In the genomic region with DNA sequence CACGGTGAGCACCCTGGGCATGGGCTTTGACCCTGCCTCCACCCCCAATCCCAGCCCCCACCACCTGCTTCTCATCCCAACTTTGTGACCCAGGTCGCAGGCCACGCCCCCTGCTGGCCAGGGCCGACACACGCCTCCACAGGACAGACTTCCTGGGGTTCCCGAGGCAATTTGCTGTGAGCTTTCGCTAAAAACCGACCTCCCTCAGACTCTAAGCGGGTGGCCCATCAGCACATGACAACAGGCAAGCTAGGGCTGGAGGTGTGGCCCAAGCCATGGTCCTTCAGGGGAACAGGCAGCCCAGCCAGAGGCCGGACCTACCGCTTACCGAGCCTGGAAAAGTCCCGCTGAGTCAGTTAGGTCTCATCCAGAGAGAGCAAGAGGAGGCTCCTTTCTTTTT, we compare ENCODE assay signal across 8 cellular contexts. TPM values are rescaled to one million over a fixed set of nuclear protein-coding genes. Genes with fewer than 3 reads are reported as not detected.
DNase-seq lines count a peak whose midpoint lies in the region; ATAC-seq and TF ChIP-seq lines count a peak whose summit lies in the region.

No MANE protein-coding gene starts in this region.

- WGBS in smooth muscle cell (ENCODE audit: low lambda C conversion rate), result 7% methylated on average over 12 of the region's 13 CpGs
- 15 to 30% methylated on average over 5 to 7 of the region's 13 CpGs for WGBS in esophagus squamous epithelium, 2 donors

- ATAC-seq in GM18909 (IDR thresholded peaks at IDR 0.05; ENCODE audit: poor library complexity, unreplicated experiment), result peak; percentile 60
- ATAC-seq in GM19395 (IDR thresholded peaks at IDR 0.05; ENCODE audit: unreplicated experiment), result no peak

- BruUV-seq in A673 (replicated peaks; lab: Mats Ljungman, UMichigan), result no TSS peak

- H4K20me1 ChIP-seq in smooth muscle cell (ENCODE audit: low read depth), result no peaks in the 10 kb centered on the region

- H3K4me3 ChIP-seq in A673 (ENCODE audit: low read depth, low read length, poor library complexity, severe bottlenecking) (no peak overlapping the region), SJCRH30 (no peak overlapping the region), smooth muscle cell (no peak overlapping the region), esophagus squamous epithelium (no peak overlapping the region)

- no peaks in the 10 kb centered on the region for H3K79me2 ChIP-seq in smooth muscle cell (ENCODE audit: low read depth)

- intact Hi-C loops in A673 (cut with micrococcal nuclease; ENCODE audit: unreplicated experiment) (no loop called here), esophagus squamous epithelium (cut with DNase I) (no loop called here)

- CTCF ChIA-PET in A673 (lab: Charles Lee), result no interaction called here

- no peak overlapping the region for H3K4me2 ChIP-seq in smooth muscle cell

- peak; percentile 66 for TF ChIP-seq CTCF in A673 (conservative IDR thresholded peaks at IDR 0.05; ENCODE audit: low read depth, low read length)
- peak; percentile 59 for TF ChIP-seq CTCF in smooth muscle cell (IDR thresholded peaks at IDR 0.05; ENCODE audit: borderline replicate concordance, insufficient read depth, poor library complexity, severe bottlenecking)
- TF ChIP-seq CTCF in esophagus squamous epithelium (IDR thresholded peaks at IDR 0.05), result peak in 3 of 6 experiments; percentile 17 to 33 (median 30)

- H3K27me3 ChIP-seq in A673 (replicated peaks; ENCODE audit: insufficient read depth, low read depth, low read length, poor library complexity) (peaks cover 2% of the 10 kb centered on the region), SJCRH30 (no peaks in the 10 kb centered on the region; the same call in none of the 2 replicates), smooth muscle cell (ENCODE audit: low read depth) (peaks cover 29% of the 10 kb centered on the region), esophagus squamous epithelium (peaks cover 0 to 96% (median 0%) of the 10 kb centered on the region in 4 donors)

- no peaks in the 10 kb centered on the region for H3K4me1 ChIP-seq in A673 (ENCODE audit: insufficient read depth, low read length, poor library complexity, severe bottlenecking)
- H3K4me1 ChIP-seq in SJCRH30, result no peaks in the 10 kb centered on the region
- no peaks in the 10 kb centered on the region for H3K4me1 ChIP-seq in smooth muscle cell (ENCODE audit: low read depth)
- H3K4me1 ChIP-seq in esophagus squamous epithelium, result no peaks in the 10 kb centered on the region

- H3F3A ChIP-seq in smooth muscle cell (ENCODE audit: low read depth), result no peaks in the 10 kb centered on the region

- no peaks in the 10 kb centered on the region for H3K36me3 ChIP-seq in A673 (ENCODE audit: insufficient read depth, low read length, poor library complexity, severe bottlenecking)
- H3K36me3 ChIP-seq in SJCRH30, result no peaks in the 10 kb centered on the region
- no peaks in the 10 kb centered on the region for H3K36me3 ChIP-seq in smooth muscle cell (ENCODE audit: low read depth)
- no peaks in the 10 kb centered on the region for H3K36me3 ChIP-seq in esophagus squamous epithelium

- no peak for TF ChIP-seq POLR2A in esophagus squamous epithelium (IDR thresholded peaks at IDR 0.05)

- H3K9me3 ChIP-seq in A673 (ENCODE audit: low read depth, low read length, poor library complexity, severe bottlenecking) (no peaks in the 10 kb centered on the region), SJCRH30 (replicated peaks) (no peaks in the 10 kb centered on the region), smooth muscle cell (replicated peaks; ENCODE audit: low read depth) (no peaks in the 10 kb centered on the region), esophagus squamous epithelium (no peaks in the 10 kb centered on the region)

- no peak overlapping the region for H2AFZ ChIP-seq in smooth muscle cell (ENCODE audit: low read depth)

- POLR2A ChIA-PET in A673 (lab: Charles Lee; ENCODE audit: low non-redundant PET), result no interaction called here

- no peak overlapping the region for H3K9ac ChIP-seq in smooth muscle cell (ENCODE audit: low read depth)

- DNase-seq in A673 (ENCODE audit: low spot score) (peak; percentile 28), SJCRH30 (peak; percentile 36 to 48), dermis blood vessel endothelial cell (peak; percentile 35), smooth muscle cell (lab: John Stamatoyannopoulos, UW; ENCODE audit: unreplicated experiment) (no peak), NCI-H226 (no peak), esophagus squamous epithelium (lab: John Stamatoyannopoulos, UW) (no peak)

- no peak overlapping the region for H3K27ac ChIP-seq in A673 (ENCODE audit: low read depth, low read length, poor library complexity, severe bottlenecking)
- no peak overlapping the region for H3K27ac ChIP-seq in SJCRH30
- H3K27ac ChIP-seq in smooth muscle cell (ENCODE audit: low read depth), result no peak overlapping the region
- H3K27ac ChIP-seq in esophagus squamous epithelium, result no peak overlapping the region

RNA-seq across cellular contexts. Expression of a gene that starts 31.9 kb away (rescaled TPM):
- total RNA-seq in A673 (2021) (0.98 and 1.5 TPM in 2 replicates), dermis blood vessel endothelial cell (not detected in 2 replicates), smooth muscle cell (not detected in 2 replicates), esophagus squamous epithelium (not detected)
- not detected in 2 replicates for total RNA-seq in SJCRH30 (2014; rRNA removed; shearing (Covaris generic))
- polyA plus RNA-seq in smooth muscle cell, result not detected in 2 replicates

Comparison
In these comparisons a context has a peak if more than half of its experiments do, and no peak if none do; other contexts are left out.
1. DNase-seq: peak in A673 (single experiment), SJCRH30 (2 of 2) and dermis blood vessel endothelial cell (single experiment); none in smooth muscle cell (single experiment), NCI-H226 (single experiment) and esophagus squamous epithelium (single experiment).